Comparison of ENCODE assay signal across 12 cellular contexts in the genomic region with DNA sequence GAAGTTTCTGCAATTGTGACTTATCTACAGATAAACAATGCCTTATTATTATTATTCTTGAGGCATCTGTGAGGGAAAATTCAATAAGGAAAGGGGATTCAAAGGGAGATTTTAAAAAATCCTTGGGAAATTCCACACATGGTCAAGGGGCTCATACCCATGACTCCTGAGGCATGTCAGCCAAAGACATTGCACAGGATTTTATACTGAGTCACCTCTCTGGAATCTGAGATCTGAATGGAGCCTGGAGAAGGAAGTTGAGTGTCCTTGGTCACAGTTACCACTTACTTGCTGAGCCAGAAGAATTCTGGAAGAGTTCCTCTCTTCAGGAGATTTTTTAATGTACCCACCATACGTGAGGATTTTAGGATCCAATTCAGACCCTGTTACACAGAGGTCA. TPM values are rescaled to one million over a fixed set of nuclear protein-coding genes. Genes with fewer than 3 reads are reported as not detected.
DNase-seq lines count a peak whose midpoint lies in the region; ATAC-seq, FAIRE-seq and TF ChIP-seq lines count a peak whose summit lies in the region.
"Had no signal": no experiment of that assay in that cellular context is flagged by ENCODE, and none has a peak within 500 bp of the region (broad histone marks: within the 10 kb centered on the region; RNA-seq: fewer than 3 reads in every experiment).

No MANE protein-coding gene starts in this region.

- H3K36me3 ChIP-seq in left ventricle myocardium inferior = no peaks in the 10 kb centered on the region
- H3K36me3 ChIP-seq: BE2C, heart left ventricle had no signal

- H3K27me3 ChIP-seq in left ventricle myocardium inferior (ENCODE audit: low read depth) = no peaks in the 10 kb centered on the region
- H3K27me3 ChIP-seq: BE2C, heart left ventricle had no signal

- H3K4me1 ChIP-seq in left ventricle myocardium inferior = peaks cover 13% of the 10 kb centered on the region
- H3K4me1 ChIP-seq: BE2C had no signal

- FAIRE-seq in frontal cortex (lab: Jason Lieb, UNC) = no peak

- peak; percentile 40 for ATAC-seq in left ventricle myocardium superior

- intact Hi-C loops in left ventricle myocardium superior (cut with micrococcal nuclease) = loop anchor here (10.0 kb wide), 1 partner anchor 409 kb away; no protein-coding TSS in a partner anchor
- intact Hi-C loops in left ventricle myocardium inferior (cut with micrococcal nuclease) = loop anchor here (5.0 kb wide), 1 partner anchor 406 kb away; no protein-coding TSS in a partner anchor

- H3K27ac ChIP-seq in left ventricle myocardium inferior (replicated peaks) (no peak overlapping the region), caudate nucleus (ENCODE audit: low read depth, low read length) (no peak overlapping the region)

- no peak for TF ChIP-seq CTCF in left ventricle myocardium inferior (IDR thresholded peaks at IDR 0.05; ENCODE audit: borderline replicate concordance)

- DNase-seq in left ventricle myocardium superior (no peak), left ventricle myocardium inferior (no peak), amniotic stem cell (lab: John Stamatoyannopoulos, UW) (peak; percentile 71), iPS-NIHi7 (ENCODE audit: extremely low spot score) (peak; percentile 43), caudate nucleus (lab: John Stamatoyannopoulos, UW) (no peak), T-helper 2 cell (no peak), frontal cortex (ENCODE audit: low spot score in 2 of 2) (no peak)
- no peak for DNase-seq in activated CD4-positive, alpha-beta T cell treated with anti-CD3 and anti-CD28 coated beads, Interleukin-2, amount 50 U/mL, for 1 hour
- DNase-seq: activated B cell treated with CpG ODN at 0.5 μM for 24 hours, BE2C, heart left ventricle, NCI-H526 treated with DMSO at 0.1 percent for 48 hours had no signal

- no peaks in the 10 kb centered on the region for H3K9me3 ChIP-seq in left ventricle myocardium inferior (replicated peaks)
- H3K9me3 ChIP-seq: BE2C, heart left ventricle had no signal

- H3K4me3 ChIP-seq in left ventricle myocardium inferior = no peak overlapping the region
- H3K4me3 ChIP-seq: heart left ventricle had no signal

RNA-seq across cellular contexts. Expression of a gene that starts 14.4 kb away (rescaled TPM):
- total RNA-seq in left ventricle myocardium superior (1.2 TPM), left ventricle myocardium inferior (0.30 TPM), frontal cortex (0.41 TPM)

Comparison
In these comparisons a context has a peak if more than half of its experiments do, and no peak if none do; other contexts are left out.
1. DNase-seq: peak in amniotic stem cell (single experiment) and iPS-NIHi7 (single experiment); none in left ventricle myocardium superior (single experiment), left ventricle myocardium inferior (single experiment), caudate nucleus (0 of 61), activated CD4-positive, alpha-beta T cell treated with anti-CD3 and anti-CD28 coated beads, Interleukin-2, amount 50 U/mL, for 1 hour (single experiment), T-helper 2 cell (0 of 5) and frontal cortex (0 of 2).